ENCODE assay signal across 3 cellular contexts in the genomic region with DNA sequence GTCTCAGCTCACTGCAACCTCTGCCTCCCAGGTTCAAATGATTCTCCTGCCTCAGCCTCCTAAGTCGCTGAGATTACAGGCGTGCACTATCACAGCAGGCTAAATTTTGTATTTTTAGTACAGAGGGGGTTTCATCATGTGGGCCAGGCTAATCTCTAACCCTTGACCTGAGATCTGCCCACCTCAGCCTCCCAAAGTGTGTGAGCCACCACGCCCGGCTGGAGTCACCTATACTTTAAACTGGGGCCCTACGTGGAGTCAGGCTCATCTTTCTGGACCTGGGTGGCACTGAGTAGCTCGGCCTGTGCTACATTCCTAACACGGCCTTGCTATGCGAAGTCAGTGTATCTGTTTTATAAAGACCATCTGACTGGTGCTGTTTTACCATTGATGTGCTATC.
TF ChIP-seq lines count a peak whose summit lies in the region.

No MANE protein-coding gene starts in this region.

TF ChIP-seq in A549, 52 proteins besides CTCF, POLR2A, EP300 and RAD21:
- TF ChIP-seq HDAC2 (IDR thresholded peaks at IDR 0.05) (no peak), HEYL (CRISPR knock-in tag; IDR thresholded peaks at IDR 0.05) (no peak), GATA3 (IDR thresholded peaks at IDR 0.05; ENCODE audit: borderline replicate concordance) (no peak), CBX8 (IDR thresholded peaks at IDR 0.05) (no peak), NR3C1 (IDR thresholded peaks at IDR 0.05) (no peak), RCOR1 (IDR thresholded peaks at IDR 0.05; ENCODE audit: low read depth, low read length) (no peak), HOXB5 (CRISPR knock-in tag; IDR thresholded peaks at IDR 0.05) (no peak), ZC3H11A (IDR thresholded peaks at IDR 0.05) (no peak), TFCP2L1 (CRISPR knock-in tag; IDR thresholded peaks at IDR 0.05) (no peak), NFE2L2 (conservative IDR thresholded peaks at IDR 0.05; ENCODE audit: low read length) (no peak), EHF (CRISPR knock-in tag; IDR thresholded peaks at IDR 0.05) (no peak)
- TF ChIP-seq, protein P1, sequence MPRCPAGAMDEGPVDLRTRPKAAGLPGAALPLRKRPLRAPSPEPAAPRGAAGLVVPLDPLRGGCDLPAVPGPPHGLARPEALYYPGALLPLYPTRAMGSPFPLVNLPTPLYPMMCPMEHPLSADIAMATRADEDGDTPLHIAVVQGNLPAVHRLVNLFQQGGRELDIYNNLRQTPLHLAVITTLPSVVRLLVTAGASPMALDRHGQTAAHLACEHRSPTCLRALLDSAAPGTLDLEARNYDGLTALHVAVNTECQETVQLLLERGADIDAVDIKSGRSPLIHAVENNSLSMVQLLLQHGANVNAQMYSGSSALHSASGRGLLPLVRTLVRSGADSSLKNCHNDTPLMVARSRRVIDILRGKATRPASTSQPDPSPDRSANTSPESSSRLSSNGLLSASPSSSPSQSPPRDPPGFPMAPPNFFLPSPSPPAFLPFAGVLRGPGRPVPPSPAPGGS (IDR thresholded peaks at IDR 0.05): no peak
- TF ChIP-seq, protein P2, sequence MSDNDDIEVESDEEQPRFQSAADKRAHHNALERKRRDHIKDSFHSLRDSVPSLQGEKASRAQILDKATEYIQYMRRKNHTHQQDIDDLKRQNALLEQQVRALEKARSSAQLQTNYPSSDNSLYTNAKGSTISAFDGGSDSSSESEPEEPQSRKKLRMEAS (IDR thresholded peaks at IDR 0.05): no peak
- TF ChIP-seq, protein P3, sequence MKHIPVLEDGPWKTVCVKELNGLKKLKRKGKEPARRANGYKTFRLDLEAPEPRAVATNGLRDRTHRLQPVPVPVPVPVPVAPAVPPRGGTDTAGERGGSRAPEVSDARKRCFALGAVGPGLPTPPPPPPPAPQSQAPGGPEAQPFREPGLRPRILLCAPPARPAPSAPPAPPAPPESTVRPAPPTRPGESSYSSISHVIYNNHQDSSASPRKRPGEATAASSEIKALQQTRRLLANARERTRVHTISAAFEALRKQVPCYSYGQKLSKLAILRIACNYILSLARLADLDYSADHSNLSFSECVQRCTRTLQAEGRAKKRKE (CRISPR knock-in tag; IDR thresholded peaks at IDR 0.05; ENCODE audit: low read depth): no peak

TF ChIP-seq in IMR-90, 13 proteins besides CTCF, POLR2A, EP300 and RAD21:
- TF ChIP-seq CHD1 (IDR thresholded peaks at IDR 0.05; ENCODE audit: low read depth, low read length): no peak
- TF ChIP-seq BHLHE40 (IDR thresholded peaks at IDR 0.05; ENCODE audit: low read depth, low read length): no peak
- no peak for TF ChIP-seq MXI1 (IDR thresholded peaks at IDR 0.05; ENCODE audit: borderline replicate concordance, low read depth, low read length)
- no peak for TF ChIP-seq CEBPB (IDR thresholded peaks at IDR 0.05; ENCODE audit: low read depth, low read length)
- no peak for TF ChIP-seq FOS (IDR thresholded peaks at IDR 0.05; ENCODE audit: low read depth, low read length)

TF ChIP-seq in SK-N-SH treated with all-trans-retinoic acid at 6 μM for 48 hours, 23 proteins besides CTCF, POLR2A, EP300 and RAD21:
- TF ChIP-seq ZFP3 (CRISPR knock-in tag; IDR thresholded peaks at IDR 0.05) (no peak), RARB (CRISPR knock-in tag; IDR thresholded peaks at IDR 0.05) (no peak), CSDC2 (CRISPR knock-in tag; IDR thresholded peaks at IDR 0.05) (no peak), ZC3H10 (CRISPR knock-in tag; IDR thresholded peaks at IDR 0.05) (no peak), TOX (CRISPR knock-in tag; IDR thresholded peaks at IDR 0.05; ENCODE audit: borderline replicate concordance) (no peak)
- TF ChIP-seq, protein P4, sequence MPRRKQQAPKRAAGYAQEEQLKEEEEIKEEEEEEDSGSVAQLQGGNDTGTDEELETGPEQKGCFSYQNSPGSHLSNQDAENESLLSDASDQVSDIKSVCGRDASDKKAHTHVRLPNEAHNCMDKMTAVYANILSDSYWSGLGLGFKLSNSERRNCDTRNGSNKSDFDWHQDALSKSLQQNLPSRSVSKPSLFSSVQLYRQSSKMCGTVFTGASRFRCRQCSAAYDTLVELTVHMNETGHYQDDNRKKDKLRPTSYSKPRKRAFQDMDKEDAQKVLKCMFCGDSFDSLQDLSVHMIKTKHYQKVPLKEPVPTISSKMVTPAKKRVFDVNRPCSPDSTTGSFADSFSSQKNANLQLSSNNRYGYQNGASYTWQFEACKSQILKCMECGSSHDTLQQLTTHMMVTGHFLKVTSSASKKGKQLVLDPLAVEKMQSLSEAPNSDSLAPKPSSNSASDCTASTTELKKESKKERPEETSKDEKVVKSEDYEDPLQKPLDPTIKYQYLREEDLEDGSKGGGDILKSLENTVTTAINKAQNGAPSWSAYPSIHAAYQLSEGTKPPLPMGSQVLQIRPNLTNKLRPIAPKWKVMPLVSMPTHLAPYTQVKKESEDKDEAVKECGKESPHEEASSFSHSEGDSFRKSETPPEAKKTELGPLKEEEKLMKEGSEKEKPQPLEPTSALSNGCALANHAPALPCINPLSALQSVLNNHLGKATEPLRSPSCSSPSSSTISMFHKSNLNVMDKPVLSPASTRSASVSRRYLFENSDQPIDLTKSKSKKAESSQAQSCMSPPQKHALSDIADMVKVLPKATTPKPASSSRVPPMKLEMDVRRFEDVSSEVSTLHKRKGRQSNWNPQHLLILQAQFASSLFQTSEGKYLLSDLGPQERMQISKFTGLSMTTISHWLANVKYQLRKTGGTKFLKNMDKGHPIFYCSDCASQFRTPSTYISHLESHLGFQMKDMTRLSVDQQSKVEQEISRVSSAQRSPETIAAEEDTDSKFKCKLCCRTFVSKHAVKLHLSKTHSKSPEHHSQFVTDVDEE (CRISPR knock-in tag; IDR thresholded peaks at IDR 0.05): no peak
- TF ChIP-seq, protein P5, sequence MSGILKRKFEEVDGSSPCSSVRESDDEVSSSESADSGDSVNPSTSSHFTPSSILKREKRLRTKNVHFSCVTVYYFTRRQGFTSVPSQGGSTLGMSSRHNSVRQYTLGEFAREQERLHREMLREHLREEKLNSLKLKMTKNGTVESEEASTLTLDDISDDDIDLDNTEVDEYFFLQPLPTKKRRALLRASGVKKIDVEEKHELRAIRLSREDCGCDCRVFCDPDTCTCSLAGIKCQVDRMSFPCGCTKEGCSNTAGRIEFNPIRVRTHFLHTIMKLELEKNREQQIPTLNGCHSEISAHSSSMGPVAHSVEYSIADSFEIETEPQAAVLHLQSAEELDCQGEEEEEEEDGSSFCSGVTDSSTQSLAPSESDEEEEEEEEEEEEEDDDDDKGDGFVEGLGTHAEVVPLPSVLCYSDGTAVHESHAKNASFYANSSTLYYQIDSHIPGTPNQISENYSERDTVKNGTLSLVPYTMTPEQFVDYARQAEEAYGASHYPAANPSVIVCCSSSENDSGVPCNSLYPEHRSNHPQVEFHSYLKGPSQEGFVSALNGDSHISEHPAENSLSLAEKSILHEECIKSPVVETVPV (CRISPR knock-in tag; IDR thresholded peaks at IDR 0.05): no peak
TF ChIP-seq in SK-N-SH treated with all-trans-retinoic acid at 6 μM for 48 hours: peak in this region for 0.
